Comparison of ENCODE assay signal across 1 cellular context in genomic region chr9:94623253-94623652, GRCh38.
TF ChIP-seq lines count a peak whose summit lies in the region.

No MANE protein-coding gene starts in this region.

TF ChIP-seq in HepG2, 621 proteins besides CTCF, POLR2A, EP300 and RAD21 (continued from another document and continues in another):
- TF ChIP-seq HIC2 (CRISPR knock-in tag; IDR thresholded peaks at IDR 0.05; ENCODE audit: low read depth) (no peak), SMYD3 (CRISPR knock-in tag; IDR thresholded peaks at IDR 0.05) (no peak), ZNF296 (CRISPR knock-in tag; conservative IDR thresholded peaks at IDR 0.05) (no peak), ZNF879 (CRISPR knock-in tag; IDR thresholded peaks at IDR 0.05) (no peak), CCAR2 (optimal IDR thresholded peaks at IDR 0.05; ENCODE audit: low read depth, low read length) (no peak), MYNN (CRISPR knock-in tag; IDR thresholded peaks at IDR 0.05; ENCODE audit: low read depth) (0 out of 2 replicates have a peak, but pooled peaks have one; percentile 48), ZNF484 (CRISPR knock-in tag; IDR thresholded peaks at IDR 0.05; ENCODE audit: borderline replicate concordance, low read depth) (no peak), BRD4 (CRISPR knock-in tag; IDR thresholded peaks at IDR 0.05) (no peak), AGO2 (optimal IDR thresholded peaks at IDR 0.05; ENCODE audit: low read depth, low read length) (no peak), RNF2 (conservative IDR thresholded peaks at IDR 0.05; ENCODE audit: low read depth) (0 out of 2 replicates have a peak, but pooled peaks have one; percentile 47), NKX3-1 (CRISPR knock-in tag; IDR thresholded peaks at IDR 0.05) (no peak), FOXM1 (CRISPR knock-in tag; IDR thresholded peaks at IDR 0.05) (no peak), ZNF264 (CRISPR knock-in tag; IDR thresholded peaks at IDR 0.05) (no peak), ZNF260 (CRISPR knock-in tag; IDR thresholded peaks at IDR 0.05; ENCODE audit: borderline replicate concordance, low read depth) (no peak), ZNF639 (CRISPR knock-in tag; conservative IDR thresholded peaks at IDR 0.05) (no peak), KDM3A (CRISPR knock-in tag; IDR thresholded peaks at IDR 0.05; ENCODE audit: low read depth) (no peak), ADNP (CRISPR knock-in tag; IDR thresholded peaks at IDR 0.05) (no peak), ZBTB42 (CRISPR knock-in tag; IDR thresholded peaks at IDR 0.05) (no peak), RFXAP (CRISPR knock-in tag; IDR thresholded peaks at IDR 0.05; ENCODE audit: borderline replicate concordance) (0 out of 2 replicates have a peak, but pooled peaks have one; percentile 36), MIXL1 (CRISPR knock-in tag; IDR thresholded peaks at IDR 0.05) (peak; percentile 58; the same call in 1 of the 2 replicates), SOX5 (CRISPR knock-in tag; IDR thresholded peaks at IDR 0.05; ENCODE audit: borderline replicate concordance) (peak; percentile 20; the same call in 1 of the 2 replicates), ZBTB1 (CRISPR knock-in tag; IDR thresholded peaks at IDR 0.05; ENCODE audit: borderline replicate concordance) (no peak), ZNF121 (CRISPR knock-in tag; IDR thresholded peaks at IDR 0.05) (no peak), NFKB2 (CRISPR knock-in tag; IDR thresholded peaks at IDR 0.05; ENCODE audit: borderline replicate concordance) (peak; percentile 58; the same call in 1 of the 2 replicates), IKZF1 (IDR thresholded peaks at IDR 0.05) (no peak), SALL1 (CRISPR knock-in tag; IDR thresholded peaks at IDR 0.05) (peak; percentile 79), ZNF543 (CRISPR knock-in tag; IDR thresholded peaks at IDR 0.05) (0 out of 2 replicates have a peak, but pooled peaks have one; percentile 44), MBNL3 (CRISPR knock-in tag; conservative IDR thresholded peaks at IDR 0.05) (no peak), YEATS4 (CRISPR knock-in tag; IDR thresholded peaks at IDR 0.05; ENCODE audit: borderline replicate concordance) (no peak), HNRNPLL (IDR thresholded peaks at IDR 0.05; ENCODE audit: low read depth, low read length, poor library complexity, severe bottlenecking) (no peak), SNAI1 (CRISPR knock-in tag; IDR thresholded peaks at IDR 0.05; ENCODE audit: borderline replicate concordance) (no peak), ZNF232 (CRISPR knock-in tag; IDR thresholded peaks at IDR 0.05; ENCODE audit: borderline replicate concordance) (no peak; the same call in 1 of the 2 replicates), ZNF788 (CRISPR knock-in tag; IDR thresholded peaks at IDR 0.05; ENCODE audit: borderline replicate concordance) (peak; percentile 41; the same call in 1 of the 2 replicates), ZNF331 (CRISPR knock-in tag; IDR thresholded peaks at IDR 0.05) (no peak), ZSCAN31 (CRISPR knock-in tag; IDR thresholded peaks at IDR 0.05; ENCODE audit: low read depth) (0 out of 2 replicates have a peak, but pooled peaks have one; percentile 28), ERF (CRISPR knock-in tag; IDR thresholded peaks at IDR 0.05) (peak; percentile 84), NFKBIZ (CRISPR knock-in tag; IDR thresholded peaks at IDR 0.05) (no peak), LRRFIP1 (CRISPR knock-in tag; conservative IDR thresholded peaks at IDR 0.05) (no peak), ETV5 (CRISPR knock-in tag; IDR thresholded peaks at IDR 0.05; ENCODE audit: borderline replicate concordance) (peak; percentile 37; the same call in 1 of the 2 replicates), DMTF1 (CRISPR knock-in tag; IDR thresholded peaks at IDR 0.05) (no peak)
- TF ChIP-seq, protein P1, sequence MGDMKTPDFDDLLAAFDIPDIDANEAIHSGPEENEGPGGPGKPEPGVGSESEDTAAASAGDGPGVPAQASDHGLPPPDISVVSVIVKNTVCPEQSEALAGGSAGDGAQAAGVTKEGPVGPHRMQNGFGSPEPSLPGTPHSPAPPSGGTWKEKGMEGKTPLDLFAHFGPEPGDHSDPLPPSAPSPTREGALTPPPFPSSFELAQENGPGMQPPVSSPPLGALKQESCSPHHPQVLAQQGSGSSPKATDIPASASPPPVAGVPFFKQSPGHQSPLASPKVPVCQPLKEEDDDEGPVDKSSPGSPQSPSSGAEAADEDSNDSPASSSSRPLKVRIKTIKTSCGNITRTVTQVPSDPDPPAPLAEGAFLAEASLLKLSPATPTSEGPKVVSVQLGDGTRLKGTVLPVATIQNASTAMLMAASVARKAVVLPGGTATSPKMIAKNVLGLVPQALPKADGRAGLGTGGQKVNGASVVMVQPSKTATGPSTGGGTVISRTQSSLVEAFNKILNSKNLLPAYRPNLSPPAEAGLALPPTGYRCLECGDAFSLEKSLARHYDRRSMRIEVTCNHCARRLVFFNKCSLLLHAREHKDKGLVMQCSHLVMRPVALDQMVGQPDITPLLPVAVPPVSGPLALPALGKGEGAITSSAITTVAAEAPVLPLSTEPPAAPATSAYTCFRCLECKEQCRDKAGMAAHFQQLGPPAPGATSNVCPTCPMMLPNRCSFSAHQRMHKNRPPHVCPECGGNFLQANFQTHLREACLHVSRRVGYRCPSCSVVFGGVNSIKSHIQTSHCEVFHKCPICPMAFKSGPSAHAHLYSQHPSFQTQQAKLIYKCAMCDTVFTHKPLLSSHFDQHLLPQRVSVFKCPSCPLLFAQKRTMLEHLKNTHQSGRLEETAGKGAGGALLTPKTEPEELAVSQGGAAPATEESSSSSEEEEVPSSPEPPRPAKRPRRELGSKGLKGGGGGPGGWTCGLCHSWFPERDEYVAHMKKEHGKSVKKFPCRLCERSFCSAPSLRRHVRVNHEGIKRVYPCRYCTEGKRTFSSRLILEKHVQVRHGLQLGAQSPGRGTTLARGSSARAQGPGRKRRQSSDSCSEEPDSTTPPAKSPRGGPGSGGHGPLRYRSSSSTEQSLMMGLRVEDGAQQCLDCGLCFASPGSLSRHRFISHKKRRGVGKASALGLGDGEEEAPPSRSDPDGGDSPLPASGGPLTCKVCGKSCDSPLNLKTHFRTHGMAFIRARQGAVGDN (CRISPR knock-in tag; IDR thresholded peaks at IDR 0.05), result peak; percentile 82
- TF ChIP-seq, protein P2, sequence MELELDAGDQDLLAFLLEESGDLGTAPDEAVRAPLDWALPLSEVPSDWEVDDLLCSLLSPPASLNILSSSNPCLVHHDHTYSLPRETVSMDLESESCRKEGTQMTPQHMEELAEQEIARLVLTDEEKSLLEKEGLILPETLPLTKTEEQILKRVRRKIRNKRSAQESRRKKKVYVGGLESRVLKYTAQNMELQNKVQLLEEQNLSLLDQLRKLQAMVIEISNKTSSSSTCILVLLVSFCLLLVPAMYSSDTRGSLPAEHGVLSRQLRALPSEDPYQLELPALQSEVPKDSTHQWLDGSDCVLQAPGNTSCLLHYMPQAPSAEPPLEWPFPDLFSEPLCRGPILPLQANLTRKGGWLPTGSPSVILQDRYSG (CRISPR knock-in tag; IDR thresholded peaks at IDR 0.05), result no peak
- TF ChIP-seq, protein P3, sequence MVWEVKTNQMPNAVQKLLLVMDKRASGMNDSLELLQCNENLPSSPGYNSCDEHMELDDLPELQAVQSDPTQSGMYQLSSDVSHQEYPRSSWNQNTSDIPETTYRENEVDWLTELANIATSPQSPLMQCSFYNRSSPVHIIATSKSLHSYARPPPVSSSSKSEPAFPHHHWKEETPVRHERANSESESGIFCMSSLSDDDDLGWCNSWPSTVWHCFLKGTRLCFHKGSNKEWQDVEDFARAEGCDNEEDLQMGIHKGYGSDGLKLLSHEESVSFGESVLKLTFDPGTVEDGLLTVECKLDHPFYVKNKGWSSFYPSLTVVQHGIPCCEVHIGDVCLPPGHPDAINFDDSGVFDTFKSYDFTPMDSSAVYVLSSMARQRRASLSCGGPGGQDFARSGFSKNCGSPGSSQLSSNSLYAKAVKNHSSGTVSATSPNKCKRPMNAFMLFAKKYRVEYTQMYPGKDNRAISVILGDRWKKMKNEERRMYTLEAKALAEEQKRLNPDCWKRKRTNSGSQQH (CRISPR knock-in tag; IDR thresholded peaks at IDR 0.05; ENCODE audit: low read depth), result no peak
- TF ChIP-seq, protein P4, sequence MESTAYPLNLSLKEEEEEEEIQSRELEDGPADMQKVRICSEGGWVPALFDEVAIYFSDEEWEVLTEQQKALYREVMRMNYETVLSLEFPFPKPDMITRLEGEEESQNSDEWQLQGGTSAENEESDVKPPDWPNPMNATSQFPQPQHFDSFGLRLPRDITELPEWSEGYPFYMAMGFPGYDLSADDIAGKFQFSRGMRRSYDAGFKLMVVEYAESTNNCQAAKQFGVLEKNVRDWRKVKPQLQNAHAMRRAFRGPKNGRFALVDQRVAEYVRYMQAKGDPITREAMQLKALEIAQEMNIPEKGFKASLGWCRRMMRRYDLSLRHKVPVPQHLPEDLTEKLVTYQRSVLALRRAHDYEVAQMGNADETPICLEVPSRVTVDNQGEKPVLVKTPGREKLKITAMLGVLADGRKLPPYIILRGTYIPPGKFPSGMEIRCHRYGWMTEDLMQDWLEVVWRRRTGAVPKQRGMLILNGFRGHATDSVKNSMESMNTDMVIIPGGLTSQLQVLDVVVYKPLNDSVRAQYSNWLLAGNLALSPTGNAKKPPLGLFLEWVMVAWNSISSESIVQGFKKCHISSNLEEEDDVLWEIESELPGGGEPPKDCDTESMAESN (CRISPR knock-in tag; conservative IDR thresholded peaks at IDR 0.05), result no peak
- TF ChIP-seq, protein P5, sequence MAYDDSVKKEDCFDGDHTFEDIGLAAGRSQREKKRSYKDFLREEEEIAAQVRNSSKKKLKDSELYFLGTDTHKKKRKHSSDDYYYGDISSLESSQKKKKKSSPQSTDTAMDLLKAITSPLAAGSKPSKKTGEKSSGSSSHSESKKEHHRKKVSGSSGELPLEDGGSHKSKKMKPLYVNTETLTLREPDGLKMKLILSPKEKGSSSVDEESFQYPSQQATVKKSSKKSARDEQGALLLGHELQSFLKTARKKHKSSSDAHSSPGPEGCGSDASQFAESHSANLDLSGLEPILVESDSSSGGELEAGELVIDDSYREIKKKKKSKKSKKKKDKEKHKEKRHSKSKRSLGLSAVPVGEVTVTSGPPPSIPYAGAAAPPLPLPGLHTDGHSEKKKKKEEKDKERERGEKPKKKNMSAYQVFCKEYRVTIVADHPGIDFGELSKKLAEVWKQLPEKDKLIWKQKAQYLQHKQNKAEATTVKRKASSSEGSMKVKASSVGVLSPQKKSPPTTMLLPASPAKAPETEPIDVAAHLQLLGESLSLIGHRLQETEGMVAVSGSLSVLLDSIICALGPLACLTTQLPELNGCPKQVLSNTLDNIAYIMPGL (CRISPR knock-in tag; IDR thresholded peaks at IDR 0.05; ENCODE audit: borderline replicate concordance in 1 of 2, low read depth in 1 of 2), result peak; percentile 80 to 82; a peak in 3 of 4 replicates
